Comparison of ENCODE assay signal across 11 cellular contexts in the genomic region with DNA sequence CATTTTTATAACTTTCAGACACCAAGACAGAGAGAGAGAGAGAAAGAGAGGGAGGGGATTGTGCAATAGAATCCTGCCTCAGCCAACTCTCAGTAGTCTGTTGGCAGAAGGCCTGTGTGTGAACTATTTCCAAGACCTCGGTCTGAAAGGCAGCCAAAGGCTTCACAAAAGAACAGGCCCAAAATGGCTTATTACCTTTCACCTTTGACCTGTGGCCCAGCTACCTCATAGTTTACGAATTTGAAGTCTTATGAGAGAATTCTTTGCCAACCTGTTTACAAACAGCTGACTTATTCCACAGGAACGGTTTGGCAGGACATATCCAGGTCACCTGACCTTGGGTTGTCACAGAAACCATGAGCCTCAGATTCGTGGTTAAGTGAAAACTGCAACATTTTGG. TPM values are rescaled to one million over a fixed set of nuclear protein-coding genes. Genes with fewer than 3 reads are reported as not detected.
DNase-seq lines count a peak whose midpoint lies in the region; ATAC-seq and TF ChIP-seq lines count a peak whose summit lies in the region.
"Had no signal": no experiment of that assay in that cellular context is flagged by ENCODE, and none has a peak within 500 bp of the region (broad histone marks: within the 10 kb centered on the region; RNA-seq: fewer than 3 reads in every experiment).

No MANE protein-coding gene starts in this region.

- H3K4me3 ChIP-seq in SK-N-MC = no peak overlapping the region
- H3K4me3 ChIP-seq in gastroesophageal sphincter = no peak overlapping the region

- peak; percentile 93 for ATAC-seq in gastroesophageal sphincter
- no peak for ATAC-seq in GM19463 (IDR thresholded peaks at IDR 0.05; ENCODE audit: unreplicated experiment)
- no peak for ATAC-seq in GM19324 (IDR thresholded peaks at IDR 0.05; ENCODE audit: low FRiP score, unreplicated experiment)
- ATAC-seq: effector memory CD8-positive, alpha-beta T cell had no signal

- H3K27ac ChIP-seq in SK-N-MC = peak overlapping the region; percentile 4; the same call in 1 of the 2 replicates
- peak overlapping the region; percentile 53 to 66 (median 56) for H3K27ac ChIP-seq in gastroesophageal sphincter

- no peaks in the 10 kb centered on the region for H3K9me3 ChIP-seq in SK-N-MC (ENCODE audit: low read depth, low read length)
- peaks cover 0 to 5% (median 0%) of the 10 kb centered on the region in 3 donors for H3K9me3 ChIP-seq in gastroesophageal sphincter

- DNase-seq in Daoy (ENCODE audit: low read depth) = peak; percentile 5
- DNase-seq in SK-N-MC (ENCODE audit: low read depth, low spot score) = peak; percentile 12
- DNase-seq in pons (ENCODE audit: low spot score) = peak; percentile 75
- DNase-seq in epidermal melanocyte (ENCODE audit: insufficient read length, low spot score) = no peak
- no peak for DNase-seq in NCI-H748 treated with DMSO at 0.1 percent for 48 hours (lab: John Stamatoyannopoulos, UW)
- DNase-seq: activated B cell treated with CpG ODN at 0.5 μM for 24 hours; effector memory CD8-positive, alpha-beta T cell; NCI-H1417 had no signal

- H3K36me3 ChIP-seq in SK-N-MC (ENCODE audit: insufficient read depth, low read length) = no peaks in the 10 kb centered on the region
- H3K36me3 ChIP-seq in gastroesophageal sphincter = no peaks in the 10 kb centered on the region

- peaks cover 5 to 27% (median 9%) of the 10 kb centered on the region in 3 donors for H3K4me1 ChIP-seq in gastroesophageal sphincter

- TF ChIP-seq CTCF in gastroesophageal sphincter (IDR thresholded peaks at IDR 0.05) = no peak

- TF ChIP-seq EP300 in gastroesophageal sphincter (IDR thresholded peaks at IDR 0.05) = no peak

- no peak for TF ChIP-seq POLR2A in gastroesophageal sphincter (IDR thresholded peaks at IDR 0.05)

- WGBS in gastroesophageal sphincter (ENCODE audit: low coverage in 1 of 2), 2 donors = 0 to 6% methylated on average over 4 of the region's 4 CpGs

- no peaks in the 10 kb centered on the region for H3K27me3 ChIP-seq in gastroesophageal sphincter

- H3K9ac ChIP-seq in SK-N-MC (ENCODE audit: insufficient read length) = no peak overlapping the region

RNA-seq across cellular contexts. Expression of a gene that starts 48.6 kb away (rescaled TPM):
- total RNA-seq in Daoy (2014; rRNA removed; shearing (Covaris generic)) = 6.1 and 10.5 TPM in 2 replicates
- 10 to 100 TPM in 2 of 4 donors, 1 to 10 TPM in 2; 6.0 to 48.1 (median 14.4) TPM for total RNA-seq in gastroesophageal sphincter
- total RNA-seq: activated B cell treated with CpG ODN at 0.5 μM for 24 hours had no signal

RNA-seq across cellular contexts. Expression of a gene that starts 50.7 kb away (rescaled TPM):
- 7.3 and 10.0 TPM in 2 replicates for total RNA-seq in Daoy (2014; rRNA removed; shearing (Covaris generic))
- 100 to 1,000 TPM in 1 of 4 donors, 10 to 100 TPM in 3; 29.4 to 111 (median 37.8) TPM for total RNA-seq in gastroesophageal sphincter
- total RNA-seq: activated B cell treated with CpG ODN at 0.5 μM for 24 hours had no signal

Comparison
In these comparisons a context has a peak if more than half of its experiments do, and no peak if none do; other contexts are left out.
1. DNase-seq: peak in Daoy (single experiment), SK-N-MC (single experiment) and pons (single experiment); none in epidermal melanocyte (single experiment) and NCI-H748 treated with DMSO at 0.1 percent for 48 hours (single experiment).